ENCODE assay signal across 9 cellular contexts in the genomic region with DNA sequence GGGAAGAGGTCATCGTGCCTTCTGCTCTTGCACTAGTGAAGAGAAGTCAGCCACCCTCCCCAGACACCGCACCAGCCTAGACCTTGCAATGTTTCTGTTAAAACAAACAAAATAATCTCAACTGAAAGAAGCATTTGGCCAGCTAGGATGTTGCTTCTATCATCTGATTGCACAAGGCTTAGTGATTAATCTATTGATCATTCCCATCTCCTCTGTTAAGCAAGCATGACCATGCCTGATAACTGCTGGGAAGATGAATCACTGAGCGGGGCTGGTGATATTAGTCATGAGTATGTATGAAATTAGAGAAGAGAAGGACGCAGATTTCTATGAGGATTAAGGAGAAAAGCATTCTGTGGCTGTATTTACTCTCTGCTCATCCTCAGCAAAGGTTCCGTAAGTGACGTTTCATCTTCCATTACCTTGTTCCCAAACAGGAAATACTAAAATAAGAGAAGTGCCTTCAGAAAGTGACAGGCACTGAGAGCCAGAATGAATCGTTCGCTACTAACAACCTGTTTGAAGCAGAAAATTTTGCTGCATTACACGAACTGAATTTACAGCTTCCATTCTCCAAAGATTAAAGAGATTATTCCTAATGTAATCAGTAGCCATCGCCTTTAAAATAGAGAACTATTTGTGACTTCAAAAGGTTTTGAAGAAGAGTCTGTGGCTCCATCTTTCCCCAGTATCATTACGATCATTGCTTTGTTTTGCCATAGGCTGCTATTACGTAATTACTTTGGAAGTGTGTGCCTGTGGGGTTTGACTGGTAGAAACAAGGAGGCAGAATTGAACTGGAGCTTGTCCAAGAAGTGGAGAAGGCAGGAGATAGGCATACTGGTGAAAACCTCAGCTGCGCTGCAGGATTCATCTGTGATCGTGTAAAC.
A peak's percentile ranks its signal among the peaks of the same experiment; 100 is the strongest.
DNase-seq lines count a peak whose midpoint lies in the region; ATAC-seq and TF ChIP-seq lines count a peak whose summit lies in the region.
"Had no signal": no experiment of that assay in that cellular context is flagged by ENCODE, and none has a peak within 500 bp of the region (broad histone marks: within the 10 kb centered on the region; RNA-seq: fewer than 3 reads in every experiment).

No MANE protein-coding gene starts in this region.

- no peaks in the 10 kb centered on the region for H3K9me3 ChIP-seq in MG63
- H3K9me3 ChIP-seq in CD8-positive, alpha-beta memory T cell (ENCODE audit: low read length): no peaks in the 10 kb centered on the region

- H3K27ac Mint-ChIP-seq in CD8-positive, alpha-beta memory T cell: no peak overlapping the region
- H3K27ac Mint-ChIP-seq in nephron progenitor cell: no peak overlapping the region

- H3K4me1 Mint-ChIP-seq in CD8-positive, alpha-beta memory T cell: no peaks in the 10 kb centered on the region
- peaks cover 13% of the 10 kb centered on the region for H3K4me1 Mint-ChIP-seq in nephron progenitor cell

- H3K36me3 Mint-ChIP-seq in CD8-positive, alpha-beta memory T cell: no peaks in the 10 kb centered on the region
- H3K36me3 Mint-ChIP-seq in nephron progenitor cell (ENCODE audit: low read depth): no peaks in the 10 kb centered on the region

- H3K4me3 Mint-ChIP-seq in CD8-positive, alpha-beta memory T cell: no peak overlapping the region
- no peak overlapping the region for H3K4me3 Mint-ChIP-seq in nephron progenitor cell

- no peaks in the 10 kb centered on the region for H3K36me3 ChIP-seq in MG63
- no peaks in the 10 kb centered on the region for H3K36me3 ChIP-seq in kidney epithelial cell (ENCODE audit: control insufficient read depth, insufficient read depth, low read length)
- H3K36me3 ChIP-seq in CD8-positive, alpha-beta memory T cell (ENCODE audit: insufficient read depth, low read length): no peaks in the 10 kb centered on the region

- H3K4me3 ChIP-seq in MG63 (peak overlapping the region; percentile 7; the same call in 1 of the 2 replicates), astrocyte of the cerebellum (ENCODE audit: low read depth, low read length) (peak overlapping the region; percentile 4), kidney epithelial cell (ENCODE audit: low read depth, low read length) (no peak overlapping the region)
- no peak overlapping the region for H3K4me3 ChIP-seq in CD8-positive, alpha-beta memory T cell (ENCODE audit: low read length)

- ATAC-seq in GM19452 (IDR thresholded peaks at IDR 0.05; ENCODE audit: unreplicated experiment): no peak
- no peak for ATAC-seq in HG03521 (IDR thresholded peaks at IDR 0.05; ENCODE audit: unreplicated experiment)

- no peaks in the 10 kb centered on the region for H3K4me1 ChIP-seq in CD8-positive, alpha-beta memory T cell (ENCODE audit: insufficient read depth, low read length)

- peaks cover 0 to 9% of the 10 kb centered on the region in 2 donors for H3K27me3 Mint-ChIP-seq in CD8-positive, alpha-beta memory T cell
- peaks cover 34% of the 10 kb centered on the region for H3K27me3 Mint-ChIP-seq in nephron progenitor cell (ENCODE audit: low read depth, poor library complexity)

- H3K27ac ChIP-seq in CD8-positive, alpha-beta memory T cell (ENCODE audit: low read depth, low read length): no peak overlapping the region

- H3K27me3 ChIP-seq in MG63: peaks cover 5% of the 10 kb centered on the region; the same call in 1 of the 2 replicates
- no peaks in the 10 kb centered on the region for H3K27me3 ChIP-seq in kidney epithelial cell (ENCODE audit: control insufficient read depth, insufficient read depth, low read length)
- no peaks in the 10 kb centered on the region for H3K27me3 ChIP-seq in CD8-positive, alpha-beta memory T cell (ENCODE audit: insufficient read depth, low read length, poor library complexity, severe bottlenecking)

- peaks cover 0 to 6% (median 0%) of the 10 kb centered on the region in 5 donors for H3K9me3 Mint-ChIP-seq in CD8-positive, alpha-beta memory T cell
- H3K9me3 Mint-ChIP-seq in nephron progenitor cell: no peaks in the 10 kb centered on the region

- POLR2A ChIA-PET in CD8-positive, alpha-beta memory T cell (lab: Charles Lee): no interaction called here

- in situ Hi-C loops in astrocyte of the cerebellum (cut with HindIII; ENCODE audit: low sequenced_read_pairs): no loop called here

- DNase-seq in AG20443 (ENCODE audit: low spot score): peak; percentile 73
- DNase-seq in MG63: peak; percentile 85
- peak; percentile 40 for DNase-seq in astrocyte of the cerebellum (ENCODE audit: low read depth)
- peak; percentile 2 for DNase-seq in kidney epithelial cell (ENCODE audit: low read depth)
- DNase-seq in CD8-positive, alpha-beta memory T cell: no peak
- DNase-seq in nephron progenitor cell: no peak
- DNase-seq: NCI-H1436 had no signal

- CTCF ChIA-PET in CD8-positive, alpha-beta memory T cell (lab: Charles Lee): no interaction called here

- TF ChIP-seq CTCF in astrocyte of the cerebellum (IDR thresholded peaks at IDR 0.05; ENCODE audit: low read depth, low read length, missing control alignments) (no peak), kidney epithelial cell (IDR thresholded peaks at IDR 0.05; ENCODE audit: insufficient read depth, low read length, poor library complexity, severe bottlenecking) (no peak), nephron progenitor cell (IDR thresholded peaks at IDR 0.05) (no peak)

Comparison
In these comparisons a context has a peak if more than half of its experiments do, and no peak if none do; other contexts are left out.
1. DNase-seq: peak in AG20443 (single experiment), MG63 (single experiment), astrocyte of the cerebellum (single experiment) and kidney epithelial cell (single experiment); none in CD8-positive, alpha-beta memory T cell (0 of 5) and nephron progenitor cell (single experiment).
2. H3K4me3 ChIP-seq: peak in MG63 (single experiment) and astrocyte of the cerebellum (single experiment); none in kidney epithelial cell (single experiment) and CD8-positive, alpha-beta memory T cell (single experiment).